13 cellular contexts compared by ENCODE assay signal in genomic region chr4:168757500-168757899, GRCh38.
"Had no signal": no experiment of that assay in that cellular context is flagged by ENCODE, and none has a peak within 500 bp of the region (broad histone marks: within the 10 kb centered on the region; RNA-seq: fewer than 3 reads in every experiment).

No MANE protein-coding gene starts in this region.

- H3K27ac ChIP-seq: pancreas had no signal

- H3K4me1 ChIP-seq: pancreas had no signal

- ATAC-seq: activated T-cell treated with anti-CD3 and anti-CD28 coated beads, Interleukin-2, amount 50 U/mL, for 72 hours; effector memory CD8-positive, alpha-beta T cell had no signal

- H3K27me3 ChIP-seq: pancreas had no signal

- H3K4me3 ChIP-seq: pancreas had no signal

- DNase-seq: activated B cell treated with CpG ODN at 0.5 μM for 24 hours; activated CD4-positive, alpha-beta T cell treated with anti-CD3 and anti-CD28 coated beads for 48 hours; activated CD8-positive, alpha-beta memory T cell treated with anti-CD3 and anti-CD28 coated beads, Interleukin-2, amount 50 U/mL, for 48 hours; activated naive CD8-positive, alpha-beta T cell treated with anti-CD3 and anti-CD28 coated beads for 36 hours; activated T-cell treated with anti-CD3 and anti-CD28 coated beads, Interleukin-2, amount 50 U/mL, for 72 hours; amygdala; cerebellar nuclear complex; dermis blood vessel endothelial cell; effector memory CD8-positive, alpha-beta T cell; head of caudate nucleus; pancreas; stimulated activated CD4-positive, alpha-beta T cell treated with anti-CD3 and anti-CD28 coated beads, Interleukin-4, amount 100 ng/mL, for 24 hours; stimulated activated naive CD4-positive, alpha-beta T cell had no signal

- H3K36me3 ChIP-seq: pancreas had no signal

- H3K9me3 ChIP-seq: pancreas had no signal
